8 cellular contexts compared by ENCODE assay signal in the genomic region with DNA sequence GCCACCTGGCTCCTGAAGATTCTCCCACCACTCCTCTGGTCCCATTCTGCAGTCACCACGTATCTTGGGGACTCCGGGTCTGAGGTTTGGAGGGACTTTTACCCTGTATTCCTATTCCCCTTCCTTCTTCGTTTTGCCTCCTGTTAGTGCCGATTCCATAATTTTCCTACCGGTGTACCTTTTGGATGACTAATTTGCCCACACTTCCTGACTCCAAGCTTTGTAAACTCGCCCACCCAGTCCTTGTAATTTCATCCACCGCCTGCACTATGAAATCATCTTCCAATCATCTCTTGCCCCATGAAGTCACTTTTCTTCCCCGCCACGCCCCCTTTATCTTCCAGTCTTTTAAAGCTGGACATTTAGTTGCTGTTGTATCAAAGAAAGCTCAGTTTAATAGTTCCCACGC. TPM values are rescaled to one million over a fixed set of nuclear protein-coding genes. Genes with fewer than 3 reads are reported as not detected.
DNase-seq lines count a peak whose midpoint lies in the region; ATAC-seq, FAIRE-seq and TF ChIP-seq lines count a peak whose summit lies in the region.

No MANE protein-coding gene starts in this region.

- H3K9me3 ChIP-seq in ascending aorta, result no peaks in the 10 kb centered on the region

- DNase-seq in AG08395 (ENCODE audit: low spot score), result peak; percentile 48
- no peak for DNase-seq in GM12892 (ENCODE audit: insufficient read length)
- DNase-seq in NOMO-1 treated with dmso at 0.1 percent for 144 hours (lab: John Stamatoyannopoulos, UW; ENCODE audit: unreplicated experiment), result peak; percentile 5
- DNase-seq in ascending aorta (ENCODE audit: low spot score in 2 of 2), result peak in 1 of 2 donors; percentile 69
- DNase-seq in iPS-NIHi11 (ENCODE audit: low spot score), result peak; percentile 18
- peak; percentile 18 for DNase-seq in stimulated activated CD4-positive, alpha-beta T cell treated with anti-CD3 and anti-CD28 coated beads, Interleukin-2, amount 100 ng/mL, for 4 hours (ENCODE audit: low read depth)
- no peak for DNase-seq in T-helper 9 cell

- peak; percentile 11 for ATAC-seq in HG03025 (IDR thresholded peaks at IDR 0.05; ENCODE audit: low FRiP score, unreplicated experiment)

- H3K27ac ChIP-seq in ascending aorta, result peak overlapping the region; percentile 70 to 81

- intact Hi-C loops in ascending aorta (cut with DNase I), result loop anchor here (10.0 kb wide), 1 partner anchor 1335 kb away; the partner anchor contains the start of gene KCTD12

- peaks cover 0 to 4% of the 10 kb centered on the region in 2 donors for H3K4me1 ChIP-seq in ascending aorta

- FAIRE-seq in GM12892 (lab: Jason Lieb, UNC), result peak; percentile 74

- no peaks in the 10 kb centered on the region for H3K36me3 ChIP-seq in ascending aorta

- TF ChIP-seq CTCF in ascending aorta (IDR thresholded peaks at IDR 0.05), result no peak

- H3K27me3 ChIP-seq in ascending aorta, result no peaks in the 10 kb centered on the region

- peak overlapping the region; percentile 74 to 94 for H3K4me3 ChIP-seq in ascending aorta

- no peak for TF ChIP-seq POLR2A in GM12892 (IDR thresholded peaks at IDR 0.05; ENCODE audit: low read depth, low read length)

RNA-seq across cellular contexts. Expression of gene UCHL3, which starts 0.6 kb away (rescaled TPM):
- 49.3 TPM for polyA plus RNA-seq in GM12892 (2012; ENCODE audit: missing spikeins)
- total RNA-seq in ascending aorta, result not detected

RNA-seq across cellular contexts. Expression of gene COMMD6, which starts 12.5 kb away (rescaled TPM):
- 399 TPM for polyA plus RNA-seq in GM12892 (2012; ENCODE audit: missing spikeins)
- 36.2 TPM for total RNA-seq in ascending aorta

Comparison
In these comparisons a context has a peak if more than half of its experiments do, and no peak if none do; other contexts are left out.
1. DNase-seq: peak in AG08395 (single experiment), NOMO-1 treated with dmso at 0.1 percent for 144 hours (single experiment), iPS-NIHi11 (single experiment) and stimulated activated CD4-positive, alpha-beta T cell treated with anti-CD3 and anti-CD28 coated beads, Interleukin-2, amount 100 ng/mL, for 4 hours (single experiment); none in GM12892 (single experiment) and T-helper 9 cell (single experiment).